In genomic region chr19:33176670-33177416, GRCh38 we compare ENCODE assay signal across 8 cellular contexts. TPM values are rescaled to one million over a fixed set of nuclear protein-coding genes. Genes with fewer than 3 reads are reported as not detected.
DNase-seq lines count a peak whose midpoint lies in the region; ATAC-seq, FAIRE-seq and TF ChIP-seq lines count a peak whose summit lies in the region.

No MANE protein-coding gene starts in this region.

- TF ChIP-seq CTCF in AG10803 (conservative IDR thresholded peaks at IDR 0.05; ENCODE audit: low read length) (peak; percentile 4; the same call in 1 of the 2 replicates), kidney (IDR thresholded peaks at IDR 0.05; ENCODE audit: borderline replicate concordance, extremely low read depth, insufficient read depth) (no peak)

- DNase-seq in AG10803 (ENCODE audit: low read depth) (peak; percentile 99), NCI-H345 treated with DMSO at 0.1 percent for 48 hours (lab: John Stamatoyannopoulos, UW; ENCODE audit: unreplicated experiment) (peak; percentile 100), cerebellum (ENCODE audit: low spot score) (peak; percentile 94), kidney (peak; percentile 99)
- DNase-seq in stimulated activated CD4-positive, alpha-beta T cell treated with anti-CD3 and anti-CD28 coated beads, Interleukin-15, amount 100 ng/mL, for 24 hours, result peak; percentile 99

- no peaks in the 10 kb centered on the region for H3K36me3 ChIP-seq in kidney (ENCODE audit: control insufficient read depth in 1 of 2, insufficient read depth in 2 of 2, low read length in 2 of 2)

- H3K27ac ChIP-seq in kidney (ENCODE audit: low read depth in 2 of 2, low read length in 2 of 2), result peak overlapping the region; percentile 90 to 91

- peak; percentile 70 for FAIRE-seq in kidney (lab: Jason Lieb, UNC)

- no peaks in the 10 kb centered on the region for H3K9me3 ChIP-seq in kidney (ENCODE audit: control insufficient read depth in 1 of 2, low read length in 2 of 2)

- peak; percentile 79 for ATAC-seq in GM19023 (IDR thresholded peaks at IDR 0.05; ENCODE audit: unreplicated experiment)
- peak; percentile 80 for ATAC-seq in HG03280 (IDR thresholded peaks at IDR 0.05; ENCODE audit: unreplicated experiment)
- peak; percentile 88 to 92 for ATAC-seq in activated CD4-positive, CD25-positive, alpha-beta regulatory T cell treated with anti-CD3 and anti-CD28 coated beads, Interleukin-2, amount 50 U/mL, for 24 hours

- peak overlapping the region; percentile 84 to 94 for H3K9ac ChIP-seq in kidney (ENCODE audit: low read length in 2 of 2)

- intact Hi-C loops in kidney (cut with DNase I), result no loop called here

- peak overlapping the region; percentile 81 for H3K4me3 ChIP-seq in AG10803 (ENCODE audit: low read length)
- peak overlapping the region; percentile 86 to 88 for H3K4me3 ChIP-seq in kidney (ENCODE audit: low read length in 2 of 2)

- peaks cover 10 to 15% of the 10 kb centered on the region in 2 donors for H3K4me1 ChIP-seq in kidney (ENCODE audit: control insufficient read depth in 1 of 2, insufficient read depth in 1 of 2, low read depth in 1 of 2, low read length in 2 of 2)

RNA-seq across cellular contexts. Expression of gene LRP3, which starts 17.3 kb away (rescaled TPM):
- 40.0 TPM for total RNA-seq in cerebellum
- 23.8 TPM for total RNA-seq in kidney
- 13.9 TPM for polyA plus RNA-seq in kidney (ENCODE audit: insufficient read depth, low read depth, low replicate concordance)

RNA-seq across cellular contexts. Expression of gene WDR88, which starts 44.9 kb away (rescaled TPM):
- total RNA-seq in cerebellum, result not detected
- total RNA-seq in kidney, result not detected
- polyA plus RNA-seq in kidney (ENCODE audit: insufficient read depth, low read depth, low replicate concordance), result not detected

RNA-seq across cellular contexts. Expression of gene SLC7A10, which starts 48.8 kb away (rescaled TPM):
- total RNA-seq in cerebellum (1.3 TPM), kidney (not detected)
- polyA plus RNA-seq in kidney (ENCODE audit: insufficient read depth, low read depth, low replicate concordance), result 0.41 TPM

Comparison
In these comparisons a context has a peak if more than half of its experiments do, and no peak if none do; other contexts are left out.
1. Peak in every context shown above with its lines: DNase-seq, ATAC-seq, H3K4me3 ChIP-seq and H3K27ac ChIP-seq.